ENCODE assay signal across 31 cellular contexts in genomic region chr5:133704411-133704810, GRCh38.
"Had no signal": no experiment of that assay in that cellular context is flagged by ENCODE, and none has a peak within 500 bp of the region (broad histone marks: within the 10 kb centered on the region; RNA-seq: fewer than 3 reads in every experiment).

No MANE protein-coding gene starts in this region.

- H3K4me3 Mint-ChIP-seq: activated B cell treated with CpG ODN at 0.5 μM for 24 hours; activated CD8-positive, alpha-beta T cell treated with anti-CD3 and anti-CD28 coated beads for 36 hours; activated naive CD4-positive, alpha-beta T cell treated with anti-CD3 and anti-CD28 coated beads, Interleukin-2, amount 10 ng/mL, durations not matched to agents 7 days and 5 days; activated naive CD8-positive, alpha-beta T cell treated with anti-CD3 and anti-CD28 coated beads, Interleukin-2, amount 10 ng/mL, durations not matched to agents 7 days and 5 days; activated T-cell treated with anti-CD3 and anti-CD28 coated beads, Interleukin-2, amount 50 U/mL, for 24 hours; activated T-cell treated with anti-CD3 and anti-CD28 coated beads, Interleukin-2, amount 50 U/mL, for 72 hours; brain; T-cell; T-helper 17 cell; T-helper 2 cell treated with Interferon-gamma antibody and Interleukin-4, amounts not matched to agents 5 μg/mL and 100 μg/mL, for 36 hours had no signal

- H3K9me3 Mint-ChIP-seq: activated B cell treated with CpG ODN at 0.5 μM for 24 hours; activated CD8-positive, alpha-beta T cell treated with anti-CD3 and anti-CD28 coated beads for 36 hours; activated naive CD4-positive, alpha-beta T cell treated with anti-CD3 and anti-CD28 coated beads, Interleukin-2, amount 10 ng/mL, durations not matched to agents 7 days and 5 days; activated T-cell treated with anti-CD3 and anti-CD28 coated beads, Interleukin-2, amount 50 U/mL, for 24 hours; T-cell; T-helper 2 cell treated with Interferon-gamma antibody and Interleukin-4, amounts not matched to agents 5 μg/mL and 100 μg/mL, for 36 hours had no signal

- ATAC-seq: activated CD4-positive, CD25-positive, alpha-beta regulatory T cell treated with anti-CD3 and anti-CD28 coated beads, Interleukin-2, amount 50 U/mL, for 24 hours; activated CD8-positive, alpha-beta T cell treated with anti-CD3 and anti-CD28 coated beads for 36 hours; activated naive CD4-positive, alpha-beta T cell treated with anti-CD3 and anti-CD28 coated beads, Interleukin-2, amount 50 U/mL, for 72 hours; activated T-cell treated with anti-CD3 and anti-CD28 coated beads, Interleukin-2, amount 50 U/mL, for 72 hours; esophagus mucosa; T-cell; T-helper 17 cell had no signal

- H3K4me3 ChIP-seq: ascending aorta, breast epithelium, cardiac muscle cell, colonic mucosa had no signal

- DNase-seq: activated B cell treated with CpG ODN at 0.5 μM for 24 hours; activated CD4-positive, alpha-beta T cell treated with anti-CD3 and anti-CD28 coated beads for 48 hours; activated CD4-positive, alpha-beta T cell treated with anti-CD3 and anti-CD28 coated beads, Interleukin-2, amount 50 U/mL, for 1 hour; activated CD4-positive, alpha-beta T cell treated with anti-CD3 and anti-CD28 coated beads, Interleukin-2, amount 50 U/mL, for 48 hours; activated CD8-positive, alpha-beta memory T cell treated with anti-CD3 and anti-CD28 coated beads, Interleukin-2, amount 50 U/mL, for 48 hours; activated CD8-positive, alpha-beta T cell treated with anti-CD3 and anti-CD28 coated beads for 36 hours; activated gamma-delta T cell; activated naive CD4-positive, alpha-beta T cell; activated naive CD4-positive, alpha-beta T cell treated with anti-CD3 and anti-CD28 coated beads, Interleukin-2, amount 10 ng/mL, durations not matched to agents 7 days and 5 days; activated naive CD8-positive, alpha-beta T cell treated with anti-CD3 and anti-CD28 coated beads, Interleukin-2, amount 10 ng/mL, durations not matched to agents 7 days and 5 days; activated T-cell treated with anti-CD3 and anti-CD28 coated beads for 4 hours; activated T-cell treated with anti-CD3 and anti-CD28 coated beads, Interleukin-2, amount 50 U/mL, for 24 hours; activated T-cell treated with anti-CD3 and anti-CD28 coated beads, Interleukin-2, amount 50 U/mL, for 72 hours; central memory CD4-positive, alpha-beta T cell; cerebellar nuclear complex; colonic mucosa; effector CD8-positive, alpha-beta T cell; foreskin fibroblast; SW 1271; T-helper 17 cell; T1000; WERI-Rb-1 had no signal

- H3K4me1 ChIP-seq: breast epithelium, colonic mucosa had no signal

- H3K27me3 Mint-ChIP-seq: activated B cell treated with CpG ODN at 0.5 μM for 24 hours; activated CD8-positive, alpha-beta T cell treated with anti-CD3 and anti-CD28 coated beads for 36 hours; activated naive CD8-positive, alpha-beta T cell treated with anti-CD3 and anti-CD28 coated beads, Interleukin-2, amount 10 ng/mL, durations not matched to agents 7 days and 5 days; activated T-cell treated with anti-CD3 and anti-CD28 coated beads, Interleukin-2, amount 50 U/mL, for 24 hours; brain had no signal

- H3K27ac ChIP-seq: ascending aorta, breast epithelium, cardiac muscle cell, colonic mucosa, WERI-Rb-1 had no signal

- H3K27ac Mint-ChIP-seq: activated B cell treated with CpG ODN at 0.5 μM for 24 hours; activated CD8-positive, alpha-beta T cell treated with anti-CD3 and anti-CD28 coated beads for 36 hours; activated naive CD4-positive, alpha-beta T cell treated with anti-CD3 and anti-CD28 coated beads, Interleukin-2, amount 10 ng/mL, durations not matched to agents 7 days and 5 days; activated naive CD4-positive, alpha-beta T cell treated with anti-CD3 and anti-CD28 coated beads, Interleukin-2, amount 50 U/mL, for 72 hours; activated naive CD8-positive, alpha-beta T cell treated with anti-CD3 and anti-CD28 coated beads, Interleukin-2, amount 10 ng/mL, durations not matched to agents 7 days and 5 days; activated T-cell treated with anti-CD3 and anti-CD28 coated beads, Interleukin-2, amount 50 U/mL, for 24 hours; activated T-cell treated with anti-CD3 and anti-CD28 coated beads, Interleukin-2, amount 50 U/mL, for 72 hours; brain; T-cell; T-helper 17 cell; T-helper 2 cell treated with Interferon-gamma antibody and Interleukin-4, amounts not matched to agents 5 μg/mL and 100 μg/mL, for 36 hours had no signal

- H3K36me3 ChIP-seq: ascending aorta, breast epithelium, cardiac muscle cell, colonic mucosa, WERI-Rb-1 had no signal

- H3K4me1 Mint-ChIP-seq: activated naive CD4-positive, alpha-beta T cell treated with anti-CD3 and anti-CD28 coated beads, Interleukin-2, amount 10 ng/mL, durations not matched to agents 7 days and 5 days; activated naive CD8-positive, alpha-beta T cell treated with anti-CD3 and anti-CD28 coated beads, Interleukin-2, amount 10 ng/mL, durations not matched to agents 7 days and 5 days; T-cell; T-helper 17 cell had no signal

- H3K9me3 ChIP-seq: ascending aorta, breast epithelium, colonic mucosa had no signal

- H3K36me3 Mint-ChIP-seq: activated naive CD4-positive, alpha-beta T cell treated with anti-CD3 and anti-CD28 coated beads, Interleukin-2, amount 10 ng/mL, durations not matched to agents 7 days and 5 days; activated naive CD4-positive, alpha-beta T cell treated with anti-CD3 and anti-CD28 coated beads, Interleukin-2, amount 50 U/mL, for 72 hours; activated naive CD8-positive, alpha-beta T cell treated with anti-CD3 and anti-CD28 coated beads, Interleukin-2, amount 10 ng/mL, durations not matched to agents 7 days and 5 days; brain; T-cell had no signal

- H3K27me3 ChIP-seq: ascending aorta, breast epithelium, cardiac muscle cell, colonic mucosa had no signal
